In genomic region chr5:146586752-146587151, GRCh38 we compare ENCODE assay signal across 21 cellular contexts.
"Had no signal": no experiment of that assay in that cellular context is flagged by ENCODE, and none has a peak within 500 bp of the region (broad histone marks: within the 10 kb centered on the region; RNA-seq: fewer than 3 reads in every experiment).

No MANE protein-coding gene starts in this region.

- H3K4me3 ChIP-seq: MG63 had no signal

- H3K36me3 ChIP-seq: MG63 had no signal

- H3K27ac ChIP-seq: RWPE1 had no signal

- ATAC-seq: Panc1, PC-3, SK-N-SH treated with all-trans-retinoic acid at 6 μM for 48 hours, T-helper 17 cell had no signal

- DNase-seq: Karpas-422, KG1, MG63, NCI-H1048, NCI-H1105, NCI-H146, NCI-H1694 treated with DMSO at 0.1 percent for 48 hours, NCI-H1930, NCI-H2081, NCI-H2107, NCI-H2227 treated with DMSO at 0.1 percent for 48 hours, NCI-H524, NCI-H69, NCI-H774, PC-3, SHP77, T-helper 1 cell, T-helper 17 cell had no signal
